19 cellular contexts compared by ENCODE assay signal in the genomic region with DNA sequence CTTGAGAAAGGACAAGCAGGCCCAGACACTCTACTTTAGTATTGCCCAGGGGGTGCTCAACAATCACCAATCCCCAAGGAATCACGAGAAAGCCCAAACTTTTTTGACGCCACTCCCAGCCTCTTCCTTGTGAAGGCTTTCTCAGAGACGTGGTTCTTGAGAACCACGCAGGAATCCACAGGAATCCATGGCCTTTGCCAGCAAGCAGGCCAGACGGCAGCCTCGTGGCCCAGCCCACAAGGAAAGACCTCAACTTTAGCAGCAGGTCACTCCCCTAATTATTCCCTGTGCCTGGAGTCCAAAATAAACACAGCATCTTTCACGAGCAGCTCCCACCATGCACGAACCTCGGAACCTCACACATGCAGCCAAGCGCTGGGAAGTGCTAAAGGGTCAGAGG.
A peak's percentile ranks its signal among the peaks of the same experiment; 100 is the strongest.
DNase-seq lines count a peak whose midpoint lies in the region; ATAC-seq and TF ChIP-seq lines count a peak whose summit lies in the region.
"Had no signal": no experiment of that assay in that cellular context is flagged by ENCODE, and none has a peak within 500 bp of the region (broad histone marks: within the 10 kb centered on the region; RNA-seq: fewer than 3 reads in every experiment).

No MANE protein-coding gene starts in this region.

- CTCF ChIA-PET in activated naive CD4-positive, alpha-beta T cell treated with anti-CD3 and anti-CD28 coated beads for 36 hours (lab: Charles Lee): no interaction called here

- intact Hi-C loops in dorsolateral prefrontal cortex (cut with DNase I): no loop called here
- intact Hi-C loops in activated naive CD4-positive, alpha-beta T cell treated with anti-CD3 and anti-CD28 coated beads for 36 hours (cut with micrococcal nuclease): no loop called here

- DNase-seq in M059J (ENCODE audit: low read depth) (peak; percentile 41), choroid plexus epithelial cell (ENCODE audit: low read depth) (peak; percentile 22), mesothelial cell of epicardium (ENCODE audit: low spot score in 2 of 2, unreplicated experiment in 2 of 2) (no peak), stromal cell of bone marrow (ENCODE audit: low read depth) (peak; percentile 7), dorsolateral prefrontal cortex (no peak), DMS153 treated with DMSO at 0.1 percent for 48 hours (lab: John Stamatoyannopoulos, UW; ENCODE audit: unreplicated experiment) (no peak)
- DNase-seq in activated naive CD4-positive, alpha-beta T cell treated with anti-CD3 and anti-CD28 coated beads for 36 hours: no peak
- DNase-seq: GDM1, HCEC 1CT, KG1, NCI-H1048, NCI-H1436 treated with DMSO at 0.1 percent for 48 hours, NCI-H2081, NCI-H510A treated with DMSO at 0.1 percent for 48 hours, SHP77 treated with DMSO at 0.1 percent for 48 hours had no signal

- no peak for ATAC-seq in HG03159 (IDR thresholded peaks at IDR 0.05; ENCODE audit: unreplicated experiment)
- ATAC-seq: Panc1 had no signal

- no peaks in the 10 kb centered on the region for H3K27me3 Mint-ChIP-seq in mesothelial cell of epicardium (ENCODE audit: low read depth)
- H3K27me3 Mint-ChIP-seq in activated naive CD4-positive, alpha-beta T cell treated with anti-CD3 and anti-CD28 coated beads for 36 hours (ENCODE audit: low read depth): peaks cover 35% of the 10 kb centered on the region

- peak overlapping the region; percentile 57 for H3K27ac Mint-ChIP-seq in mesothelial cell of epicardium
- no peak overlapping the region for H3K27ac Mint-ChIP-seq in activated naive CD4-positive, alpha-beta T cell treated with anti-CD3 and anti-CD28 coated beads for 36 hours

- no peaks in the 10 kb centered on the region for H3K9me3 Mint-ChIP-seq in mesothelial cell of epicardium
- H3K9me3 Mint-ChIP-seq in activated naive CD4-positive, alpha-beta T cell treated with anti-CD3 and anti-CD28 coated beads for 36 hours: peaks cover 3% of the 10 kb centered on the region

- H3K4me3 ChIP-seq in choroid plexus epithelial cell (ENCODE audit: low read depth, low read length): no peak overlapping the region
- no peak overlapping the region for H3K4me3 ChIP-seq in dorsolateral prefrontal cortex
- H3K4me3 ChIP-seq: BLaER1 treated with 17β-estradiol and CSF1 and Interleukin-3, amounts not matched to agents 10 nM and 100 nM; GM12878 had no signal

- TF ChIP-seq CTCF in choroid plexus epithelial cell (conservative IDR thresholded peaks at IDR 0.05; ENCODE audit: low read depth, low read length) (no peak), mesothelial cell of epicardium (IDR thresholded peaks at IDR 0.05; ENCODE audit: unreplicated experiment) (no peak), dorsolateral prefrontal cortex (IDR thresholded peaks at IDR 0.05 in 54 of 56, conservative IDR thresholded peaks at IDR 0.05 in 2 of 56; ENCODE audit: low read depth in 1 of 56, partially characterized antibody in 56 of 56) (no peak)

- no peak overlapping the region for H3K4me3 Mint-ChIP-seq in mesothelial cell of epicardium
- no peak overlapping the region for H3K4me3 Mint-ChIP-seq in activated naive CD4-positive, alpha-beta T cell treated with anti-CD3 and anti-CD28 coated beads for 36 hours

- H3K27me3 ChIP-seq in dorsolateral prefrontal cortex: peaks cover 0 to 32% (median 2%) of the 10 kb centered on the region in 45 donors

- H3K4me1 Mint-ChIP-seq in mesothelial cell of epicardium: peaks cover 52% of the 10 kb centered on the region
- peaks cover 15% of the 10 kb centered on the region for H3K4me1 Mint-ChIP-seq in activated naive CD4-positive, alpha-beta T cell treated with anti-CD3 and anti-CD28 coated beads for 36 hours (ENCODE audit: low read depth)

- H3K27ac ChIP-seq in dorsolateral prefrontal cortex: no peak overlapping the region
- H3K27ac ChIP-seq: BLaER1 treated with 17β-estradiol and CSF1 and Interleukin-3, amounts not matched to agents 10 nM and 100 nM had no signal

- no peaks in the 10 kb centered on the region for H3K36me3 Mint-ChIP-seq in mesothelial cell of epicardium
- no peaks in the 10 kb centered on the region for H3K36me3 Mint-ChIP-seq in activated naive CD4-positive, alpha-beta T cell treated with anti-CD3 and anti-CD28 coated beads for 36 hours (ENCODE audit: low read depth)

Comparison
In these comparisons a context has a peak if more than half of its experiments do, and no peak if none do; other contexts are left out.
1. DNase-seq: peak in M059J (single experiment), choroid plexus epithelial cell (single experiment) and stromal cell of bone marrow (single experiment); none in mesothelial cell of epicardium (0 of 2), dorsolateral prefrontal cortex (0 of 10), DMS153 treated with DMSO at 0.1 percent for 48 hours (single experiment) and activated naive CD4-positive, alpha-beta T cell treated with anti-CD3 and anti-CD28 coated beads for 36 hours (single experiment).